3 cellular contexts compared by ENCODE assay signal in genomic region chr6:20301256-20301655, GRCh38.
"Had no signal": no experiment of that assay in that cellular context is flagged by ENCODE, and none has a peak within 500 bp of the region (broad histone marks: within the 10 kb centered on the region; RNA-seq: fewer than 3 reads in every experiment).

No MANE protein-coding gene starts in this region.

- DNase-seq: GDM1, GF-D8 had no signal

- H3K4me3 ChIP-seq: GM12878 had no signal
